Comparison of ENCODE assay signal across 30 cellular contexts in genomic region chr1:164668451-164668850, GRCh38.
"Had no signal": no experiment of that assay in that cellular context is flagged by ENCODE, and none has a peak within 500 bp of the region (broad histone marks: within the 10 kb centered on the region; RNA-seq: fewer than 3 reads in every experiment).

No MANE protein-coding gene starts in this region.

- H3K27ac ChIP-seq: ascending aorta, brain microvascular endothelial cell, SK-N-MC had no signal

- H3K4me3 ChIP-seq: ascending aorta, cardiac muscle cell, MG63, SK-N-MC had no signal

- H3K27me3 Mint-ChIP-seq: activated CD4-positive, alpha-beta memory T cell treated with anti-CD3 and anti-CD28 coated beads for 36 hours; activated CD4-positive, alpha-beta T cell treated with anti-CD3 and anti-CD28 coated beads, Interleukin-2, amount 10 ng/mL, durations not matched to agents 24 days and 14 days; activated naive CD8-positive, alpha-beta T cell treated with anti-CD3 and anti-CD28 coated beads, Interleukin-2, amount 50 U/mL, for 24 hours had no signal

- H3K9me3 ChIP-seq: ascending aorta, MG63 had no signal

- H3K27me3 ChIP-seq: ascending aorta, brain microvascular endothelial cell, cardiac muscle cell, MG63 had no signal

- H3K9ac ChIP-seq: KMS-11 had no signal

- H3K4me1 ChIP-seq: ascending aorta had no signal

- ATAC-seq: activated naive CD4-positive, alpha-beta T cell treated with anti-CD3 and anti-CD28 coated beads, Interleukin-2, amount 50 U/mL, for 72 hours; activated naive CD8-positive, alpha-beta T cell treated with anti-CD3 and anti-CD28 coated beads, Interleukin-2, amount 50 U/mL, for 24 hours; activated T-cell treated with anti-CD3 and anti-CD28 coated beads, Interleukin-2, amount 50 U/mL, for 4 hours; Right ventricle myocardium inferior; T-cell had no signal

- H3K4me1 Mint-ChIP-seq: activated B cell treated with CpG ODN at 0.5 μM for 24 hours; activated CD4-positive, alpha-beta T cell treated with anti-CD3 and anti-CD28 coated beads, Interleukin-2, amount 10 ng/mL, durations not matched to agents 24 days and 14 days had no signal

- H3K4me3 Mint-ChIP-seq: activated B cell treated with CpG ODN at 0.5 μM for 24 hours; activated CD4-positive, alpha-beta memory T cell treated with anti-CD3 and anti-CD28 coated beads for 36 hours; activated CD4-positive, alpha-beta T cell treated with anti-CD3 and anti-CD28 coated beads, Interleukin-2, amount 10 ng/mL, durations not matched to agents 24 days and 14 days; activated naive CD8-positive, alpha-beta T cell treated with anti-CD3 and anti-CD28 coated beads, Interleukin-2, amount 50 U/mL, for 24 hours; activated T-cell treated with anti-CD3 and anti-CD28 coated beads, Interleukin-2, amount 50 U/mL, for 4 hours; T-cell had no signal

- H3K36me3 ChIP-seq: ascending aorta, brain microvascular endothelial cell, cardiac muscle cell, MG63 had no signal

- H3K27ac Mint-ChIP-seq: activated B cell treated with CpG ODN at 0.5 μM for 24 hours; activated CD4-positive, alpha-beta memory T cell treated with anti-CD3 and anti-CD28 coated beads for 36 hours; activated CD4-positive, alpha-beta T cell treated with anti-CD3 and anti-CD28 coated beads, Interleukin-2, amount 10 ng/mL, durations not matched to agents 24 days and 14 days; activated naive CD4-positive, alpha-beta T cell treated with anti-CD3 and anti-CD28 coated beads, Interleukin-2, amount 50 U/mL, for 72 hours; activated naive CD8-positive, alpha-beta T cell treated with anti-CD3 and anti-CD28 coated beads, Interleukin-2, amount 50 U/mL, for 24 hours; T-cell had no signal

- H3K36me3 Mint-ChIP-seq: activated CD4-positive, alpha-beta memory T cell treated with anti-CD3 and anti-CD28 coated beads for 36 hours; activated naive CD4-positive, alpha-beta T cell treated with anti-CD3 and anti-CD28 coated beads, Interleukin-2, amount 50 U/mL, for 72 hours; T-cell had no signal

- DNase-seq: activated B cell treated with CpG ODN at 0.5 μM for 24 hours; activated CD4-positive, alpha-beta memory T cell treated with anti-CD3 and anti-CD28 coated beads for 36 hours; activated CD4-positive, alpha-beta T cell treated with anti-CD3 and anti-CD28 coated beads for 1 hour; activated CD4-positive, alpha-beta T cell treated with anti-CD3 and anti-CD28 coated beads, Interleukin-2, amount 10 ng/mL, durations not matched to agents 24 days and 14 days; activated CD8-positive, alpha-beta memory T cell treated with anti-CD3 and anti-CD28 coated beads for 24 hours; activated effector memory CD4-positive, alpha-beta T cell treated with anti-CD3 and anti-CD28 coated beads, Interleukin-2, amount 50 U/mL, for 16 hours; activated naive CD4-positive, alpha-beta T cell treated with Interleukin-2 at 50 U/mL for 16 hours; activated naive CD8-positive, alpha-beta T cell treated with anti-CD3 and anti-CD28 coated beads, Interleukin-2, amount 50 U/mL, for 24 hours; activated T-cell treated with anti-CD3 and anti-CD28 coated beads, Interleukin-2, amount 50 U/mL, for 4 hours; amniotic stem cell; brain microvascular endothelial cell; MG63; NCI-H1105; NCI-H1436 treated with DMSO at 0.1 percent for 48 hours; NCI-H187; NCI-H2081; NCI-H2227 treated with DMSO at 0.1 percent for 48 hours; NCI-H446 treated with DMSO at 0.1 percent for 48 hours; NCI-H524 treated with DMSO at 0.1 percent for 48 hours; NCI-H748 treated with DMSO at 0.1 percent for 48 hours; RPMI8226; T-cell; T-helper 2 cell; T1000 had no signal
